15 cellular contexts compared by ENCODE assay signal in genomic region chr7:42744746-42745145, GRCh38.
"Had no signal": no experiment of that assay in that cellular context is flagged by ENCODE, and none has a peak within 500 bp of the region (broad histone marks: within the 10 kb centered on the region; RNA-seq: fewer than 3 reads in every experiment).

No MANE protein-coding gene starts in this region.

- H3K4me1 ChIP-seq: body of pancreas, colonic mucosa, foreskin keratinocyte had no signal

- ATAC-seq: activated CD4-positive, alpha-beta T cell treated with anti-CD3 and anti-CD28 coated beads for 36 hours; activated T-cell treated with anti-CD3 and anti-CD28 coated beads, Interleukin-2, amount 50 U/mL, for 4 hours; body of pancreas; esophagus mucosa; foreskin keratinocyte had no signal

- H3K9me3 ChIP-seq: body of pancreas, breast epithelium, colonic mucosa, gastroesophageal sphincter had no signal

- H3K4me3 ChIP-seq: body of pancreas, breast epithelium, cardiac muscle cell, colonic mucosa, gastroesophageal sphincter had no signal

- H3K27me3 ChIP-seq: body of pancreas, breast epithelium, cardiac muscle cell, colonic mucosa, gastroesophageal sphincter had no signal

- DNase-seq: activated effector memory CD4-positive, alpha-beta T cell treated with Interleukin-2 at 50 U/mL for 16 hours; activated gamma-delta T cell treated with Interleukin-2 at 50 U/mL for 16 hours; activated T-cell treated with anti-CD3 and anti-CD28 coated beads, Interleukin-2, amount 50 U/mL, for 4 hours; amniotic stem cell; central memory CD4-positive, alpha-beta T cell; cerebellar nuclear complex; effector CD8-positive, alpha-beta T cell; foreskin keratinocyte had no signal

- H3K27ac ChIP-seq: body of pancreas, breast epithelium, cardiac muscle cell, colonic mucosa, foreskin keratinocyte, gastroesophageal sphincter had no signal

- H3K36me3 ChIP-seq: breast epithelium, cardiac muscle cell, colonic mucosa, gastroesophageal sphincter had no signal
